In the genomic region with DNA sequence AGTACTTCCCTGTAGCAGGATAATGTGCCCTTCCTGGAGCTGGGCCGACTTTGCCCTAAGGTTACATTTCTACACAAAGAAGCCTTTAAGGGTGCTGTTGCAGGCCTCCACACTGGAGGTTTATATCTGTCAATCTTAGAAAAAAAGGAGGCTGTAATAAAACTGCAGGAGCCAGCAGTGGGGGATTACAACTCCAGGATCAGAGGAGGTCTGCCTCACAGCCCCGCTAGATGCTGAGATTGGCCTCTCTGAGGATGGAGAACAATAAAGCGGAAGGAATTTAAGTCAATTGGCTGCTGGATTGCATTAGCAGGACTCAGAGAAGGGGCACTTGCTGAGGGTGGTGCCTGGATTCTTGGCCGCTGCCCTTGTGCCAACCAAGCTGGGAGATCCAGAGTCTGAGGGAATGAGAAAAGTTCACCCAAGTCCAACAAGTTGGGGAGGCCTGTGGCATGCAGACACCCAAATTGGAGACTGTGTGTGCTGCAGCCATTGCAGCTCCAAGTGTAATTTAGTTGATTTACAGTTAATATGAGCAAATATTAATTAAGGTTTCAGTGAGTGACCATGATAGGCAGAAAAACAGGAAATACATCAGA, we compare ENCODE assay signal across 9 cellular contexts.
DNase-seq lines count a peak whose midpoint lies in the region; ATAC-seq lines count a peak whose summit lies in the region.
"Had no signal": no experiment of that assay in that cellular context is flagged by ENCODE, and none has a peak within 500 bp of the region (broad histone marks: within the 10 kb centered on the region; RNA-seq: fewer than 3 reads in every experiment).

No MANE protein-coding gene starts in this region.

- H3K4ac ChIP-seq in mesendoderm (ENCODE audit: low read depth, low read length), result peak overlapping the region; percentile 38

- no peak overlapping the region for H3K4me2 ChIP-seq in mesendoderm (ENCODE audit: low read length)

- no peak overlapping the region for H3K27ac ChIP-seq in mesendoderm (ENCODE audit: low read depth, low read length)

- H2BK5ac ChIP-seq in mesendoderm (ENCODE audit: low read length), result peak overlapping the region; percentile 18

- H3K18ac ChIP-seq in mesendoderm (ENCODE audit: low read length), result peak overlapping the region; percentile 44

- no peaks in the 10 kb centered on the region for H3K79me1 ChIP-seq in mesendoderm (ENCODE audit: low read length)

- H2BK15ac ChIP-seq in mesendoderm (replicated peaks; ENCODE audit: low read depth), result peak overlapping the region; percentile 87

- ATAC-seq in activated CD4-positive, alpha-beta T cell treated with anti-CD3 and anti-CD28 coated beads for 36 hours, result no peak
- no peak for ATAC-seq in stimulated activated naive B cell treated with anti-CD40 and anti-IgM and Interleukin-4, amounts not matched to agents 10 μg/mL and 1 μg/mL and 100 μg/mL, for 72 hours (replicated peaks)

- peaks cover 19% of the 10 kb centered on the region for H3K4me1 ChIP-seq in mesendoderm (ENCODE audit: control insufficient read depth, low read depth, low read length)

- H3K79me2 ChIP-seq in mesendoderm (ENCODE audit: control insufficient read depth, insufficient read depth, low read length), result no peaks in the 10 kb centered on the region

- no peaks in the 10 kb centered on the region for H3K36me3 Mint-ChIP-seq in activated CD4-positive, alpha-beta T cell treated with anti-CD3 and anti-CD28 coated beads for 36 hours (ENCODE audit: low read depth)
- H3K36me3 Mint-ChIP-seq in activated T-helper 1 cell treated with anti-CD3 and anti-CD28 coated beads, Interleukin-12 subunit alpha, Interleukin-12 subunit beta, Interleukin-2, Interleukin-4 antibody, amounts not matched to agents 30 ng/mL and 10 ng/mL and 1 ng/mL, durations not matched to agents 14 hours and 24 hours and 36 hours (ENCODE audit: low read depth), result no peaks in the 10 kb centered on the region
- H3K36me3 Mint-ChIP-seq in stimulated activated naive B cell treated with anti-CD40 and anti-IgM and Interleukin-4, amounts not matched to agents 10 μg/mL and 1 μg/mL and 100 μg/mL, for 72 hours, result no peaks in the 10 kb centered on the region

- no peaks in the 10 kb centered on the region for H3K36me3 ChIP-seq in mesendoderm (ENCODE audit: control insufficient read depth, insufficient read depth, low read length)

- peak overlapping the region; percentile 10 for H3K56ac ChIP-seq in mesendoderm (ENCODE audit: low read length)

- CTCF ChIA-PET in activated CD4-positive, alpha-beta T cell treated with anti-CD3 and anti-CD28 coated beads for 36 hours (lab: Charles Lee), result interaction anchor here (1.1 to 2.8 kb wide), 3 partner anchors 11 to 99 kb away, joined by 4 to 23 read pairs (median 22); a partner anchor contains a TSS

- no peak overlapping the region for H3K4me3 ChIP-seq in mesendoderm (ENCODE audit: low read length)

- no peaks in the 10 kb centered on the region for H3K27me3 Mint-ChIP-seq in activated CD4-positive, alpha-beta T cell treated with anti-CD3 and anti-CD28 coated beads for 36 hours
- peaks cover 1% of the 10 kb centered on the region for H3K27me3 Mint-ChIP-seq in activated T-helper 1 cell treated with anti-CD3 and anti-CD28 coated beads, Interleukin-12 subunit alpha, Interleukin-12 subunit beta, Interleukin-2, Interleukin-4 antibody, amounts not matched to agents 30 ng/mL and 10 ng/mL and 1 ng/mL, durations not matched to agents 14 hours and 24 hours and 36 hours (ENCODE audit: insufficient read depth)
- peaks cover 0 to 9% of the 10 kb centered on the region in 2 donors for H3K27me3 Mint-ChIP-seq in stimulated activated naive B cell treated with anti-CD40 and anti-IgM and Interleukin-4, amounts not matched to agents 10 μg/mL and 1 μg/mL and 100 μg/mL, for 72 hours

- H3K27me3 ChIP-seq in mesendoderm (ENCODE audit: insufficient read depth, low read length, poor library complexity), result no peaks in the 10 kb centered on the region

- no peak overlapping the region for H3K23ac ChIP-seq in mesendoderm (ENCODE audit: low read length)

- H3K27ac Mint-ChIP-seq in activated CD4-positive, alpha-beta T cell treated with anti-CD3 and anti-CD28 coated beads for 36 hours, result peak overlapping the region; percentile 94
- H3K27ac Mint-ChIP-seq in activated T-helper 1 cell treated with anti-CD3 and anti-CD28 coated beads, Interleukin-12 subunit alpha, Interleukin-12 subunit beta, Interleukin-2, Interleukin-4 antibody, amounts not matched to agents 30 ng/mL and 10 ng/mL and 1 ng/mL, durations not matched to agents 14 hours and 24 hours and 36 hours, result peak overlapping the region; percentile 3
- no peak overlapping the region for H3K27ac Mint-ChIP-seq in stimulated activated naive B cell treated with anti-CD40 and anti-IgM and Interleukin-4, amounts not matched to agents 10 μg/mL and 1 μg/mL and 100 μg/mL, for 72 hours

- peak overlapping the region; percentile 78 for H3K4me3 Mint-ChIP-seq in activated CD4-positive, alpha-beta T cell treated with anti-CD3 and anti-CD28 coated beads for 36 hours
- H3K4me3 Mint-ChIP-seq in activated T-helper 1 cell treated with anti-CD3 and anti-CD28 coated beads, Interleukin-12 subunit alpha, Interleukin-12 subunit beta, Interleukin-2, Interleukin-4 antibody, amounts not matched to agents 30 ng/mL and 10 ng/mL and 1 ng/mL, durations not matched to agents 14 hours and 24 hours and 36 hours, result peak overlapping the region; percentile 46
- H3K4me3 Mint-ChIP-seq in stimulated activated naive B cell treated with anti-CD40 and anti-IgM and Interleukin-4, amounts not matched to agents 10 μg/mL and 1 μg/mL and 100 μg/mL, for 72 hours, result no peak overlapping the region

- intact Hi-C loops in activated CD4-positive, alpha-beta T cell treated with anti-CD3 and anti-CD28 coated beads for 36 hours (cut with DNase I, micrococcal nuclease), result loop anchor here (2.0 to 10.0 kb wide), 8 partner anchors 71 to 548 kb away; a partner anchor contains a TSS
- intact Hi-C loops in activated T-helper 1 cell treated with anti-CD3 and anti-CD28 coated beads, Interleukin-12 subunit alpha, Interleukin-12 subunit beta, Interleukin-2, Interleukin-4 antibody, amounts not matched to agents 30 ng/mL and 10 ng/mL and 1 ng/mL, durations not matched to agents 14 hours and 24 hours and 36 hours (cut with micrococcal nuclease), result loop anchor here (5.0 to 10.0 kb wide), 4 partner anchors 215 to 1227 kb away; a partner anchor contains a TSS

- peaks cover 40% of the 10 kb centered on the region for H3K4me1 Mint-ChIP-seq in activated CD4-positive, alpha-beta T cell treated with anti-CD3 and anti-CD28 coated beads for 36 hours
- H3K4me1 Mint-ChIP-seq in activated T-helper 1 cell treated with anti-CD3 and anti-CD28 coated beads, Interleukin-12 subunit alpha, Interleukin-12 subunit beta, Interleukin-2, Interleukin-4 antibody, amounts not matched to agents 30 ng/mL and 10 ng/mL and 1 ng/mL, durations not matched to agents 14 hours and 24 hours and 36 hours (ENCODE audit: low read depth), result peaks cover 40% of the 10 kb centered on the region
- H3K4me1 Mint-ChIP-seq in stimulated activated naive B cell treated with anti-CD40 and anti-IgM and Interleukin-4, amounts not matched to agents 10 μg/mL and 1 μg/mL and 100 μg/mL, for 72 hours, result peaks cover 26 to 44% of the 10 kb centered on the region in 2 donors

- no peak overlapping the region for H4K8ac ChIP-seq in mesendoderm (ENCODE audit: low read depth, low read length)

- DNase-seq in activated CD4-positive, alpha-beta T cell treated with anti-CD3 and anti-CD28 coated beads for 36 hours, result no peak
- DNase-seq in activated CD4-positive, alpha-beta T cell treated with anti-CD3 and anti-CD28 coated beads, Interleukin-2, amount 50 U/mL, for 4 hours, result no peak
- no peak for DNase-seq in activated T-helper 1 cell treated with anti-CD3 and anti-CD28 coated beads, Interleukin-12 subunit alpha, Interleukin-12 subunit beta, Interleukin-2, Interleukin-4 antibody, amounts not matched to agents 30 ng/mL and 10 ng/mL and 1 ng/mL, durations not matched to agents 14 hours and 24 hours and 36 hours (ENCODE audit: low spot score)
- DNase-seq in mesendoderm, result peak; percentile 21
- DNase-seq in superior temporal gyrus (ENCODE audit: extremely low spot score), result peak; percentile 41
- DNase-seq in stimulated activated naive B cell treated with anti-CD40 and anti-IgM and Interleukin-4, amounts not matched to agents 10 μg/mL and 1 μg/mL and 100 μg/mL, for 72 hours, result no peak
- DNase-seq in DMS153 treated with DMSO at 0.1 percent for 48 hours (lab: John Stamatoyannopoulos, UW; ENCODE audit: unreplicated experiment), result no peak
- no peak for DNase-seq in D341Med (ENCODE audit: low spot score)
- DNase-seq: activated gamma-delta T cell had no signal

- WGBS in mesendoderm (ENCODE audit: extremely low coverage, insufficient coverage, low lambda C conversion rate), result no CpG with 5 or more reads among the region's 4 CpGs

- H4K5ac ChIP-seq in mesendoderm (ENCODE audit: low read length), result no peak overlapping the region

- H3K9ac ChIP-seq in mesendoderm (ENCODE audit: low read length), result no peak overlapping the region

- H3K9me3 Mint-ChIP-seq in activated CD4-positive, alpha-beta T cell treated with anti-CD3 and anti-CD28 coated beads for 36 hours (ENCODE audit: low read depth), result no peaks in the 10 kb centered on the region
- no peaks in the 10 kb centered on the region for H3K9me3 Mint-ChIP-seq in activated T-helper 1 cell treated with anti-CD3 and anti-CD28 coated beads, Interleukin-12 subunit alpha, Interleukin-12 subunit beta, Interleukin-2, Interleukin-4 antibody, amounts not matched to agents 30 ng/mL and 10 ng/mL and 1 ng/mL, durations not matched to agents 14 hours and 24 hours and 36 hours
- H3K9me3 Mint-ChIP-seq in stimulated activated naive B cell treated with anti-CD40 and anti-IgM and Interleukin-4, amounts not matched to agents 10 μg/mL and 1 μg/mL and 100 μg/mL, for 72 hours, result no peaks in the 10 kb centered on the region

- H2AK5ac ChIP-seq in mesendoderm (ENCODE audit: low read length), result no peak overlapping the region

- POLR2A ChIA-PET in activated CD4-positive, alpha-beta T cell treated with anti-CD3 and anti-CD28 coated beads for 36 hours (lab: Charles Lee), result interaction anchor here (0.9 kb wide), 1 partner anchor 99 kb away, joined by 4 read pairs; a partner anchor contains a TSS

- H2BK120ac ChIP-seq in mesendoderm (ENCODE audit: low read depth, low read length), result peak overlapping the region; percentile 86

Comparison
In these comparisons a context has a peak if more than half of its experiments do, and no peak if none do; other contexts are left out.
1. DNase-seq: peak in mesendoderm (single experiment) and superior temporal gyrus (single experiment); none in activated CD4-positive, alpha-beta T cell treated with anti-CD3 and anti-CD28 coated beads for 36 hours (single experiment), activated CD4-positive, alpha-beta T cell treated with anti-CD3 and anti-CD28 coated beads, Interleukin-2, amount 50 U/mL, for 4 hours (0 of 2), activated T-helper 1 cell treated with anti-CD3 and anti-CD28 coated beads, Interleukin-12 subunit alpha, Interleukin-12 subunit beta, Interleukin-2, Interleukin-4 antibody, amounts not matched to agents 30 ng/mL and 10 ng/mL and 1 ng/mL, durations not matched to agents 14 hours and 24 hours and 36 hours (single experiment), stimulated activated naive B cell treated with anti-CD40 and anti-IgM and Interleukin-4, amounts not matched to agents 10 μg/mL and 1 μg/mL and 100 μg/mL, for 72 hours (single experiment), DMS153 treated with DMSO at 0.1 percent for 48 hours (single experiment) and D341Med (single experiment).
2. H3K4me3 Mint-ChIP-seq: peak in activated CD4-positive, alpha-beta T cell treated with anti-CD3 and anti-CD28 coated beads for 36 hours (single experiment) and activated T-helper 1 cell treated with anti-CD3 and anti-CD28 coated beads, Interleukin-12 subunit alpha, Interleukin-12 subunit beta, Interleukin-2, Interleukin-4 antibody, amounts not matched to agents 30 ng/mL and 10 ng/mL and 1 ng/mL, durations not matched to agents 14 hours and 24 hours and 36 hours (single experiment); none in stimulated activated naive B cell treated with anti-CD40 and anti-IgM and Interleukin-4, amounts not matched to agents 10 μg/mL and 1 μg/mL and 100 μg/mL, for 72 hours (0 of 2).